15 cellular contexts compared by ENCODE assay signal in the genomic region with DNA sequence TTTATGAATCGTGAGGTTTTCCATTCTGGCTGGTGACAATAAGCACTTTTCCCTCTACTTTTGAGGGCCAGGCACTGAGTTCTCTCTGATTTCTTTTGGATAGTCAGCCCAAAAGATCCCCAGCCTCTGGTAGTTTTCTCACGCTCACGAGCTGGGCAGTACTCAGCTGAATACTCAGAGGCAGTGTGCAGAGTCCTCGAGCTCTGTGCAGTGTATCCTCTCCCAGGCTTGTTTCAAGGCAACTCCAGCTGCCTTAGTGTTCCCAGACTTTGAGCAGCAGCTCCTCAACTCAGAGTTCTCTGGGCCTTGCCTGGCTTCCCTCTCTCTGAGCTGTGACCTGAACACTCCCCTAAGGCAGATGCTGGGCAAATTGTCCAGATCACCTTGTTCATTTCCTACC. TPM values are rescaled to one million over a fixed set of nuclear protein-coding genes. Genes with fewer than 3 reads are reported as not detected.
DNase-seq lines count a peak whose midpoint lies in the region; ATAC-seq and TF ChIP-seq lines count a peak whose summit lies in the region.
"Had no signal": no experiment of that assay in that cellular context is flagged by ENCODE, and none has a peak within 500 bp of the region (broad histone marks: within the 10 kb centered on the region; RNA-seq: fewer than 3 reads in every experiment).

No MANE protein-coding gene starts in this region.

- DNase-seq in NCI-H82 (lab: John Stamatoyannopoulos, UW) (peak; percentile 53), NCI-H82 treated with DMSO at 0.1 percent for 48 hours (lab: John Stamatoyannopoulos, UW; ENCODE audit: unreplicated experiment) (no peak), endothelial cell (ENCODE audit: low spot score) (no peak), suprapubic skin (ENCODE audit: low spot score in 2 of 2) (peak; percentile 26 to 53), GM19238 (ENCODE audit: insufficient read length, low spot score) (no peak), esophagus muscularis mucosa (ENCODE audit: extremely low spot score) (no peak)
- DNase-seq: CD8-positive, alpha-beta memory T cell; DMS53; GF-D8; GM23248 had no signal

- TF ChIP-seq POLR2A in suprapubic skin (IDR thresholded peaks at IDR 0.05), result no peak
- TF ChIP-seq POLR2A in esophagus muscularis mucosa (IDR thresholded peaks at IDR 0.05; ENCODE audit: low read depth), result no peak

- intact Hi-C loops in esophagus muscularis mucosa (cut with DNase I), result no loop called here

- H3K4me3 ChIP-seq in Loucy (ENCODE audit: low read length, poor library complexity, severe bottlenecking) (no peak overlapping the region), suprapubic skin (no peak overlapping the region), esophagus muscularis mucosa (no peak overlapping the region)
- H3K4me3 ChIP-seq: GM23248 had no signal

- H3K9ac ChIP-seq in Loucy (ENCODE audit: low read depth, low read length, poor library complexity, severe bottlenecking), result no peak overlapping the region
- H3K9ac ChIP-seq: GM23248 had no signal

- H3K27me3 ChIP-seq in Loucy (ENCODE audit: insufficient read depth, low read length, poor library complexity, severe bottlenecking), result no peaks in the 10 kb centered on the region
- H3K27me3 ChIP-seq in suprapubic skin, result no peaks in the 10 kb centered on the region
- peaks cover 0 to 29% (median 0%) of the 10 kb centered on the region in 4 donors for H3K27me3 ChIP-seq in esophagus muscularis mucosa

- H3K4me2 ChIP-seq in Loucy (ENCODE audit: low read depth, low read length, poor library complexity, severe bottlenecking), result peak overlapping the region; percentile 55

- no peak overlapping the region for H3K4me3 Mint-ChIP-seq in endothelial cell (ENCODE audit: unreplicated experiment)
- H3K4me3 Mint-ChIP-seq: CD8-positive, alpha-beta memory T cell had no signal

- H3F3A ChIP-seq in Loucy (ENCODE audit: low read depth), result no peaks in the 10 kb centered on the region

- 60% methylated on average over 4 of the region's 4 CpGs for WGBS in suprapubic skin
- WGBS in esophagus muscularis mucosa, result 71% methylated on average over 3 of the region's 4 CpGs

- H3K36me3 Mint-ChIP-seq in endothelial cell (ENCODE audit: low read depth, unreplicated experiment), result peaks cover 6% of the 10 kb centered on the region
- H3K36me3 Mint-ChIP-seq: CD8-positive, alpha-beta memory T cell had no signal

- no peaks in the 10 kb centered on the region for H3K9me3 ChIP-seq in Loucy (ENCODE audit: insufficient read depth, low read depth, low read length)
- H3K9me3 ChIP-seq in suprapubic skin, result no peaks in the 10 kb centered on the region
- H3K9me3 ChIP-seq in esophagus muscularis mucosa, result no peaks in the 10 kb centered on the region

- no peak for ATAC-seq in GM18870 (IDR thresholded peaks at IDR 0.05; ENCODE audit: unreplicated experiment)
- ATAC-seq: HCT116 had no signal

- peaks cover 4% of the 10 kb centered on the region for H3K27me3 Mint-ChIP-seq in endothelial cell (ENCODE audit: unreplicated experiment)

- H3K36me3 ChIP-seq in Loucy (ENCODE audit: insufficient read depth, low read length) (no peaks in the 10 kb centered on the region), suprapubic skin (no peaks in the 10 kb centered on the region), esophagus muscularis mucosa (no peaks in the 10 kb centered on the region)

- H3K79me2 ChIP-seq in Loucy (ENCODE audit: insufficient read depth, low read length), result no peaks in the 10 kb centered on the region

- no peaks in the 10 kb centered on the region for H3K9me3 Mint-ChIP-seq in endothelial cell (ENCODE audit: unreplicated experiment)
- H3K9me3 Mint-ChIP-seq: CD8-positive, alpha-beta memory T cell had no signal

- peak overlapping the region; percentile 78 for H3K27ac Mint-ChIP-seq in endothelial cell (ENCODE audit: unreplicated experiment)
- H3K27ac Mint-ChIP-seq: CD8-positive, alpha-beta memory T cell had no signal

- H3K9me2 ChIP-seq in Loucy (replicated peaks; ENCODE audit: low read depth, low read length), result no peaks in the 10 kb centered on the region

- H3K27ac ChIP-seq in suprapubic skin (no peak overlapping the region), esophagus muscularis mucosa (replicated peaks in 1 of 4) (no peak overlapping the region)
- H3K27ac ChIP-seq: 22Rv1, GM23248 had no signal

- H3K4me1 Mint-ChIP-seq in endothelial cell (ENCODE audit: unreplicated experiment), result peaks cover 25% of the 10 kb centered on the region
- H3K4me1 Mint-ChIP-seq: CD8-positive, alpha-beta memory T cell had no signal

- no peak for TF ChIP-seq CTCF in Loucy (conservative IDR thresholded peaks at IDR 0.05; ENCODE audit: low read length)
- TF ChIP-seq CTCF in endothelial cell (IDR thresholded peaks at IDR 0.05; ENCODE audit: unreplicated experiment), result no peak
- TF ChIP-seq CTCF in suprapubic skin (IDR thresholded peaks at IDR 0.05), result no peak
- TF ChIP-seq CTCF in esophagus muscularis mucosa (IDR thresholded peaks at IDR 0.05), result no peak

- no peak overlapping the region for H2AFZ ChIP-seq in Loucy (ENCODE audit: low read length)
- H2AFZ ChIP-seq: GM23248 had no signal

- H3K4me1 ChIP-seq in Loucy (ENCODE audit: insufficient read depth, low read length, poor library complexity, severe bottlenecking), result peaks cover 24% of the 10 kb centered on the region
- no peaks in the 10 kb centered on the region for H3K4me1 ChIP-seq in suprapubic skin
- no peaks in the 10 kb centered on the region for H3K4me1 ChIP-seq in esophagus muscularis mucosa
- H3K4me1 ChIP-seq: Caco-2 had no signal

- TF ChIP-seq EP300 in suprapubic skin (IDR thresholded peaks at IDR 0.05) (no peak), esophagus muscularis mucosa (IDR thresholded peaks at IDR 0.05) (no peak)

- no peaks in the 10 kb centered on the region for H4K20me1 ChIP-seq in Loucy (ENCODE audit: insufficient read depth, low read length, poor library complexity, severe bottlenecking)

RNA-seq across cellular contexts. Expression of gene IQSEC1, which starts 59.1 kb away (rescaled TPM):
- total RNA-seq in endothelial cell (ENCODE audit: unreplicated experiment) (75.3 TPM), suprapubic skin (10 to 100 TPM; 26.7 to 52.4 (median 35.5) TPM), esophagus muscularis mucosa (10 to 100 TPM; 56.1 to 99.5 (median 78.2) TPM)

Comparison
In these comparisons a context has a peak if more than half of its experiments do, and no peak if none do; other contexts are left out.
1. DNase-seq: peak in NCI-H82 (single experiment) and suprapubic skin (2 of 2); none in NCI-H82 treated with DMSO at 0.1 percent for 48 hours (single experiment), endothelial cell (single experiment), GM19238 (single experiment) and esophagus muscularis mucosa (single experiment).